ENCODE assay signal across 17 cellular contexts in genomic region chr20:41531876-41532275, GRCh38.
DNase-seq lines count a peak whose midpoint lies in the region; ATAC-seq, FAIRE-seq and TF ChIP-seq lines count a peak whose summit lies in the region.
"Had no signal": no experiment of that assay in that cellular context is flagged by ENCODE, and none has a peak within 500 bp of the region (broad histone marks: within the 10 kb centered on the region; RNA-seq: fewer than 3 reads in every experiment).

No MANE protein-coding gene starts in this region.

- H3K4me1 ChIP-seq in left lung: no peaks in the 10 kb centered on the region
- H3K4me1 ChIP-seq: BE2C had no signal

- DNase-seq in EL: peak; percentile 20
- peak; percentile 7 for DNase-seq in HCEC 1CT
- no peak for DNase-seq in left lung
- no peak for DNase-seq in D721Med (ENCODE audit: insufficient read length, low spot score)
- DNase-seq in activated CD8-positive, alpha-beta memory T cell treated with anti-CD3 and anti-CD28 coated beads, Interleukin-2, amount 50 U/mL, for 4 hours: no peak
- no peak for DNase-seq in endothelial cell (ENCODE audit: low spot score)
- DNase-seq: BE2C; CD4-positive, alpha-beta memory T cell; DMS153; DMS79 treated with DMSO at 0.1 percent for 48 hours; GM23248 had no signal

- no peak for FAIRE-seq in D721Med (lab: Jason Lieb, UNC)
- FAIRE-seq: A204.1, H54, K562 had no signal

- H3K9me3 ChIP-seq in left lung: no peaks in the 10 kb centered on the region
- H3K9me3 ChIP-seq: BE2C had no signal

- no peaks in the 10 kb centered on the region for H3K27me3 ChIP-seq in left lung
- H3K27me3 ChIP-seq: BE2C had no signal

- no peaks in the 10 kb centered on the region for H3K9me3 Mint-ChIP-seq in endothelial cell (ENCODE audit: unreplicated experiment)
- H3K9me3 Mint-ChIP-seq: CD4-positive, alpha-beta memory T cell had no signal

- H3K4me1 Mint-ChIP-seq in endothelial cell (ENCODE audit: unreplicated experiment): peaks cover 4% of the 10 kb centered on the region

- H3K36me3 Mint-ChIP-seq in endothelial cell (ENCODE audit: low read depth, unreplicated experiment): peaks cover 5% of the 10 kb centered on the region

- TF ChIP-seq CTCF in VCaP (conservative IDR thresholded peaks at IDR 0.05): no peak
- TF ChIP-seq CTCF in left lung (IDR thresholded peaks at IDR 0.05): no peak
- no peak for TF ChIP-seq CTCF in D721Med (IDR thresholded peaks at IDR 0.05; ENCODE audit: insufficient read depth, missing control alignments)
- TF ChIP-seq CTCF in endothelial cell (IDR thresholded peaks at IDR 0.05; ENCODE audit: unreplicated experiment): no peak

- peaks cover 4% of the 10 kb centered on the region for H3K27me3 Mint-ChIP-seq in endothelial cell (ENCODE audit: unreplicated experiment)
- H3K27me3 Mint-ChIP-seq: CD4-positive, alpha-beta memory T cell had no signal

- peak overlapping the region; percentile 93 for H3K27ac ChIP-seq in VCaP
- no peak overlapping the region for H3K27ac ChIP-seq in left lung
- H3K27ac ChIP-seq: C4-2B, GM23248 had no signal

- ATAC-seq in left lung (peak; percentile 24), HG03280 (IDR thresholded peaks at IDR 0.05; ENCODE audit: unreplicated experiment) (no peak)
- ATAC-seq: K562 had no signal

- intact Hi-C loops in left lung (cut with DNase I): no loop called here

- no peak overlapping the region for H3K4me3 ChIP-seq in left lung
- H3K4me3 ChIP-seq: GM23248, K562 had no signal

- H3K36me3 ChIP-seq in left lung: peaks cover 0 to 13% of the 10 kb centered on the region in 2 donors

- no peak overlapping the region for H3K4me3 Mint-ChIP-seq in endothelial cell (ENCODE audit: unreplicated experiment)
- H3K4me3 Mint-ChIP-seq: CD4-positive, alpha-beta memory T cell had no signal

- H3K27ac Mint-ChIP-seq in endothelial cell (ENCODE audit: unreplicated experiment): no peak overlapping the region

Comparison
In these comparisons a context has a peak if more than half of its experiments do, and no peak if none do; other contexts are left out.
1. DNase-seq: peak in EL (single experiment) and HCEC 1CT (single experiment); none in left lung (0 of 2), D721Med (single experiment), activated CD8-positive, alpha-beta memory T cell treated with anti-CD3 and anti-CD28 coated beads, Interleukin-2, amount 50 U/mL, for 4 hours (single experiment) and endothelial cell (single experiment).